ENCODE assay signal across 8 cellular contexts in genomic region chr1:39491146-39491921, GRCh38. TPM values are rescaled to one million over a fixed set of nuclear protein-coding genes. Genes with fewer than 3 reads are reported as not detected.
A peak's percentile ranks its signal among the peaks of the same experiment; 100 is the strongest.
DNase-seq lines count a peak whose midpoint lies in the region; ATAC-seq and TF ChIP-seq lines count a peak whose summit lies in the region.

Gene BMP8A (plus strand): TSS chr1:39491636. CDS start chr1:39491992, 356 bp downstream.

- no peak for TF ChIP-seq CTCF in esophagus squamous epithelium (IDR thresholded peaks at IDR 0.05)
- TF ChIP-seq CTCF in neutrophil (IDR thresholded peaks at IDR 0.05), result no peak
- no peak for TF ChIP-seq CTCF in thoracic aorta (IDR thresholded peaks at IDR 0.05)

- no peak for TF ChIP-seq POLR2A in esophagus squamous epithelium (IDR thresholded peaks at IDR 0.05)

- H3K9me3 ChIP-seq in esophagus squamous epithelium (no peaks in the 10 kb centered on the region), neutrophil (no peaks in the 10 kb centered on the region), thoracic aorta (no peaks in the 10 kb centered on the region)

- peaks cover 4 to 27% (median 15%) of the 10 kb centered on the region in 3 donors for H3K4me1 ChIP-seq in esophagus squamous epithelium
- peaks cover 8 to 18% of the 10 kb centered on the region in 2 experiments for H3K4me1 ChIP-seq in neutrophil (ENCODE audit: control insufficient read depth in 1 of 2, insufficient read depth in 1 of 2, low read depth in 1 of 2, low read length in 1 of 2)
- H3K4me1 ChIP-seq in thoracic aorta (ENCODE audit: control insufficient read depth in 1 of 2, low read depth in 2 of 2), result peaks cover 0 to 12% of the 10 kb centered on the region in 2 donors

- peak within 1 kb of the TSS; percentile 35 to 68 (median 44) for H3K4me3 ChIP-seq in esophagus squamous epithelium
- H3K4me3 ChIP-seq in neutrophil (ENCODE audit: low read depth in 1 of 2, low read length in 1 of 2), result peak within 1 kb of the TSS; percentile 54 to 62
- H3K4me3 ChIP-seq in thoracic aorta, result peak within 1 kb of the TSS; percentile 75

- peak within 1 kb of the TSS in 1 of 4 donors; percentile 40 for H3K27ac ChIP-seq in esophagus squamous epithelium
- no peak within 1 kb of the TSS for H3K27ac ChIP-seq in neutrophil
- H3K27ac ChIP-seq in thoracic aorta, result no peak within 1 kb of the TSS

- 0% methylated on average over 1 of the region's 112 CpGs; no CpG with 5 or more reads in 1 of the 2 donors for WGBS in esophagus squamous epithelium, 2 donors

- H3K27me3 ChIP-seq in esophagus squamous epithelium (peaks cover 0 to 54% (median 0%) of the 10 kb centered on the region in 4 donors), neutrophil (peaks cover 62% of the 10 kb centered on the region), thoracic aorta (replicated peaks; ENCODE audit: insufficient read depth) (no peaks in the 10 kb centered on the region)

- DNase-seq in ACHN (peak; percentile 53), NCI-H82 treated with DMSO at 0.1 percent for 48 hours (lab: John Stamatoyannopoulos, UW; ENCODE audit: unreplicated experiment) (peak; percentile 19), activated T-cell treated with anti-CD3 and anti-CD28 coated beads for 1 hour (ENCODE audit: low read depth) (peak; percentile 68), esophagus squamous epithelium (lab: John Stamatoyannopoulos, UW) (no peak), thoracic aorta (ENCODE audit: low spot score) (no peak)

- peak; percentile 66 for ATAC-seq in GM18520 (IDR thresholded peaks at IDR 0.05; ENCODE audit: unreplicated experiment)
- peak; percentile 68 for ATAC-seq in HG03159 (IDR thresholded peaks at IDR 0.05; ENCODE audit: unreplicated experiment)
- ATAC-seq in thoracic aorta (ENCODE audit: insufficient number of reproducible peaks, low FRiP score, low read depth), result no peak

- intact Hi-C loops in esophagus squamous epithelium (cut with DNase I), result no loop called here

- in situ Hi-C loops in ACHN (cut with HindIII; ENCODE audit: low pct_ligation_motif_present, low pct_unique_long_range_greater_than_20kb, low sequenced_read_pairs), result no loop called here

- H3K36me3 ChIP-seq in esophagus squamous epithelium, result peaks cover 0 to 17% (median 0%) of the 10 kb centered on the region in 3 donors
- peaks cover 16% of the 10 kb centered on the region for H3K36me3 ChIP-seq in neutrophil
- peaks cover 11% of the 10 kb centered on the region for H3K36me3 ChIP-seq in thoracic aorta

RNA-seq across cellular contexts. Expression of gene BMP8A, which starts in this region (rescaled TPM):
- total RNA-seq in esophagus squamous epithelium, result under 1 TPM in 2 of 4 donors, not detected in 2; 0.13 to 0.38 TPM
- not detected for total RNA-seq in thoracic aorta

Comparison
In these comparisons a context has a peak if more than half of its experiments do, and no peak if none do; other contexts are left out.
1. DNase-seq: peak in ACHN (single experiment), NCI-H82 treated with DMSO at 0.1 percent for 48 hours (single experiment) and activated T-cell treated with anti-CD3 and anti-CD28 coated beads for 1 hour (single experiment); none in esophagus squamous epithelium (single experiment) and thoracic aorta (single experiment).
2. Peak in every context shown above with its lines, with median percentiles within 50 percentile points of each other: H3K4me3 ChIP-seq.